1 cellular context compared by ENCODE assay signal in the genomic region with DNA sequence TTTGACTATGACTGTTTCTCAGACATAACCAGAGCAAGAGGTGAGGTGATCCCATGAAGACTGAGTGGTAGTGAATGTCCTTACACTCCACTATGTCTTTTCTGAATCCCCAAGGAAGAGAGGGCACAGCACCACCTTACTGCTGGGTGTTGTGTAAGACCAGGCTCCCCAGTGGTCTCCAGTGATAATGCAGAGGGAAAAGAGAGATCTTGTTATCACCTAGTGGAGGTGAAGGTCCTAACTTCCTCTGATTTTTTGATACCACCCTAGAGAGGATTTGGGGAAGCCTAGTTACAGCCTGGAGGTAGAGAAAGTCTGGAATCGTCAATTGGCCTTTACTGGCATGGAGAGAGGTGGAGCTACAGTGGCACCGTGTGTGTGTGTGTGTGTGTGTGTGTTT.
TF ChIP-seq lines count a peak whose summit lies in the region.

No MANE protein-coding gene starts in this region.

TF ChIP-seq in HCT116, 20 proteins besides CTCF, POLR2A, EP300 and RAD21 (continued from another document):
- TF ChIP-seq REST (IDR thresholded peaks at IDR 0.05; ENCODE audit: low read depth): no peak
- TF ChIP-seq ZNF274 (IDR thresholded peaks at IDR 0.05; ENCODE audit: low read depth, low read length): no peak
- TF ChIP-seq FOSL1 (IDR thresholded peaks at IDR 0.05; ENCODE audit: low read depth): no peak
- no peak for TF ChIP-seq CBX3 (IDR thresholded peaks at IDR 0.05; ENCODE audit: low read depth)
- TF ChIP-seq, protein P1, sequence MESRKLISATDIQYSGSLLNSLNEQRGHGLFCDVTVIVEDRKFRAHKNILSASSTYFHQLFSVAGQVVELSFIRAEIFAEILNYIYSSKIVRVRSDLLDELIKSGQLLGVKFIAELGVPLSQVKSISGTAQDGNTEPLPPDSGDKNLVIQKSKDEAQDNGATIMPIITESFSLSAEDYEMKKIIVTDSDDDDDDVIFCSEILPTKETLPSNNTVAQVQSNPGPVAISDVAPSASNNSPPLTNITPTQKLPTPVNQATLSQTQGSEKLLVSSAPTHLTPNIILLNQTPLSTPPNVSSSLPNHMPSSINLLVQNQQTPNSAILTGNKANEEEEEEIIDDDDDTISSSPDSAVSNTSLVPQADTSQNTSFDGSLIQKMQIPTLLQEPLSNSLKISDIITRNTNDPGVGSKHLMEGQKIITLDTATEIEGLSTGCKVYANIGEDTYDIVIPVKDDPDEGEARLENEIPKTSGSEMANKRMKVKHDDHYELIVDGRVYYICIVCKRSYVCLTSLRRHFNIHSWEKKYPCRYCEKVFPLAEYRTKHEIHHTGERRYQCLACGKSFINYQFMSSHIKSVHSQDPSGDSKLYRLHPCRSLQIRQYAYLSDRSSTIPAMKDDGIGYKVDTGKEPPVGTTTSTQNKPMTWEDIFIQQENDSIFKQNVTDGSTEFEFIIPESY (IDR thresholded peaks at IDR 0.05; ENCODE audit: extremely low read depth, insufficient replicate concordance, low read length): no peak
- TF ChIP-seq EGR1 (IDR thresholded peaks at IDR 0.05; ENCODE audit: low read depth): no peak
- no peak for TF ChIP-seq ELF1 (IDR thresholded peaks at IDR 0.05; ENCODE audit: borderline replicate concordance, low read depth)
- no peak for TF ChIP-seq SP1 (IDR thresholded peaks at IDR 0.05; ENCODE audit: low read depth)
- no peak for TF ChIP-seq YY1 (IDR thresholded peaks at IDR 0.05; ENCODE audit: extremely low read depth, insufficient replicate concordance, low read depth, low read length)
- TF ChIP-seq POLR2AphosphoS5 (IDR thresholded peaks at IDR 0.05; ENCODE audit: low read depth, low read length): no peak
TF ChIP-seq in HCT116: peak in this region for 0.
